ENCODE assay signal across 1 cellular context in the genomic region with DNA sequence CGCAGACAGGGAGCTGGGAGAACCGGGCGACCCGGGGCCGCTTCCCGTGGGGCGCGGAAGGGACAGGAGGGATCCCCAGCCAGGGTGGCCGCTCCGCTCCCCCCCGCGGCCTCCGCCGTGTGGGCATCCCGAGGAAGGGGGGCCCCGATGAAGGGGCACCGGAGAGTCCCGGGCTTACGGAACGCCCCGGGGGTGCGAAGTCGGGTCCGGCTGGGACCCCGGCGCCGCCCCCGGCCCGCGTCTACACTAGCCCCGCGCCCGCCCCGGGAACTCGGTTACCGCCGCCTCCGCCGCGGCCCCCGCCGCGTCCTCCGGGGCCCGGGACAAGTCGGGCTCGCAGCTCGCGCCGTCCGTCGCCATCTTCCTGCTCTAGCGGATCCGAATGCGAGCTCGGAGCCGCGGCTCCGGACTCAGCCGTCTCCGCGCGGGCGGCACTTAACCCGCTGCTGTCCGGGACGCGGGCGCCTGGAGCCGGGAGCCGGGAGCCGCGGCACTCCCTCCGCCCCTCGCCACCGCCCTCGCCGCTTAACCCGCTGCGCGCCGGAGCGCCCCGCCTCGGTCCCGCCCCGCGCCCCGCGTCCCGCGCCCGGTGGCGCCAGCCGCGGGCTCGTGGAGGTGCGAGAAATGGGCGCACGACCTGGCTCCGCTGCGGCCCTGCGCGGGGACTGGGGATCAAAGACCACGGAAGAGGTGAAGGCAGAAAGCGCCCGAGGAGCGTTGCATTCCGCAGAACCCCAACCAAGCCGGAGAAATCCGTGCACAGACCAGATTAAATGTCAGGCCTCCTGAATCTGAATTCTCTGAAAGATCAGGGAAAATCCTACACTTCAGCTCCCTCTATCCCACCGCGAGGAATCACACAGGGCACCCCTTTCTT.
TF ChIP-seq lines count a peak whose summit lies in the region.

A gene with protein sequence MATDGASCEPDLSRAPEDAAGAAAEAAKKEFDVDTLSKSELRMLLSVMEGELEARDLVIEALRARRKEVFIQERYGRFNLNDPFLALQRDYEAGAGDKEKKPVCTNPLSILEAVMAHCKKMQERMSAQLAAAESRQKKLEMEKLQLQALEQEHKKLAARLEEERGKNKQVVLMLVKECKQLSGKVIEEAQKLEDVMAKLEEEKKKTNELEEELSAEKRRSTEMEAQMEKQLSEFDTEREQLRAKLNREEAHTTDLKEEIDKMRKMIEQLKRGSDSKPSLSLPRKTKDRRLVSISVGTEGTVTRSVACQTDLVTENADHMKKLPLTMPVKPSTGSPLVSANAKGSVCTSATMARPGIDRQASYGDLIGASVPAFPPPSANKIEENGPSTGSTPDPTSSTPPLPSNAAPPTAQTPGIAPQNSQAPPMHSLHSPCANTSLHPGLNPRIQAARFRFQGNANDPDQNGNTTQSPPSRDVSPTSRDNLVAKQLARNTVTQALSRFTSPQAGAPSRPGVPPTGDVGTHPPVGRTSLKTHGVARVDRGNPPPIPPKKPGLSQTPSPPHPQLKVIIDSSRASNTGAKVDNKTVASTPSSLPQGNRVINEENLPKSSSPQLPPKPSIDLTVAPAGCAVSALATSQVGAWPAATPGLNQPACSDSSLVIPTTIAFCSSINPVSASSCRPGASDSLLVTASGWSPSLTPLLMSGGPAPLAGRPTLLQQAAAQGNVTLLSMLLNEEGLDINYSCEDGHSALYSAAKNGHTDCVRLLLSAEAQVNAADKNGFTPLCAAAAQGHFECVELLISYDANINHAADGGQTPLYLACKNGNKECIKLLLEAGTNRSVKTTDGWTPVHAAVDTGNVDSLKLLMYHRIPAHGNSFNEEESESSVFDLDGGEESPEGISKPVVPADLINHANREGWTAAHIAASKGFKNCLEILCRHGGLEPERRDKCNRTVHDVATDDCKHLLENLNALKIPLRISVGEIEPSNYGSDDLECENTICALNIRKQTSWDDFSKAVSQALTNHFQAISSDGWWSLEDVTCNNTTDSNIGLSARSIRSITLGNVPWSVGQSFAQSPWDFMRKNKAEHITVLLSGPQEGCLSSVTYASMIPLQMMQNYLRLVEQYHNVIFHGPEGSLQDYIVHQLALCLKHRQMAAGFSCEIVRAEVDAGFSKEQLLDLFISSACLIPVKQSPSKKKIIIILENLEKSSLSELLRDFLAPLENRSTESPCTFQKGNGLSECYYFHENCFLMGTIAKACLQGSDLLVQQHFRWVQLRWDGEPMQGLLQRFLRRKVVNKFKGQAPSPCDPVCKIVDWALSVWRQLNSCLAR (N-terminal part only) (minus strand): TSS at position 386 of the 877 bp plus-strand sequence. CDS start 26 bp downstream, at position 360.

TF ChIP-seq in HepG2, 621 proteins besides CTCF, POLR2A, EP300 and RAD21 (continues in another document):
- TF ChIP-seq ZNF326 (CRISPR knock-in tag; IDR thresholded peaks at IDR 0.05; ENCODE audit: borderline replicate concordance) (no peak), GLI4 (CRISPR knock-in tag; IDR thresholded peaks at IDR 0.05; ENCODE audit: borderline replicate concordance) (no peak), PHB2 (IDR thresholded peaks at IDR 0.05; ENCODE audit: partially characterized antibody) (no peak), CHCHD3 (CRISPR knock-in tag; IDR thresholded peaks at IDR 0.05) (no peak), BCL6 (CRISPR knock-in tag; IDR thresholded peaks at IDR 0.05) (peak; percentile 94), ZNF652 (CRISPR knock-in tag; IDR thresholded peaks at IDR 0.05; ENCODE audit: borderline replicate concordance, low read depth) (peak; percentile 76), ZNF333 (CRISPR knock-in tag; IDR thresholded peaks at IDR 0.05; ENCODE audit: borderline replicate concordance) (no peak), ZNF343 (CRISPR knock-in tag; IDR thresholded peaks at IDR 0.05) (no peak), ZNF44 (CRISPR knock-in tag; IDR thresholded peaks at IDR 0.05) (no peak), MIER2 (CRISPR knock-in tag; IDR thresholded peaks at IDR 0.05) (no peak), NR2F2 (IDR thresholded peaks at IDR 0.05; ENCODE audit: borderline replicate concordance, low read depth) (no peak), ATAD3A (CRISPR knock-in tag; IDR thresholded peaks at IDR 0.05) (no peak), ZNF564 (CRISPR knock-in tag; IDR thresholded peaks at IDR 0.05) (no peak), ZNF768 (CRISPR knock-in tag; IDR thresholded peaks at IDR 0.05) (no peak), RNF2 (conservative IDR thresholded peaks at IDR 0.05; ENCODE audit: low read depth) (peak; percentile 84), ELF3 (CRISPR knock-in tag; IDR thresholded peaks at IDR 0.05) (0 out of 2 replicates have a peak, but pooled peaks have one; percentile 12), MXD4 (CRISPR knock-in tag; IDR thresholded peaks at IDR 0.05) (no peak), EED (CRISPR knock-in tag; IDR thresholded peaks at IDR 0.05) (no peak), GABPB1 (CRISPR knock-in tag; IDR thresholded peaks at IDR 0.05) (peak; percentile 27; the same call in 1 of the 2 replicates), CEBPG (CRISPR knock-in tag; IDR thresholded peaks at IDR 0.05) (no peak), YY1 (IDR thresholded peaks at IDR 0.05; ENCODE audit: insufficient read depth, insufficient replicate concordance, low read depth, low read length) (peak; percentile 62), SP1 (IDR thresholded peaks at IDR 0.05) (no peak), SP1 (CRISPR knock-in tag; IDR thresholded peaks at IDR 0.05) (no peak)
- TF ChIP-seq, protein P1, sequence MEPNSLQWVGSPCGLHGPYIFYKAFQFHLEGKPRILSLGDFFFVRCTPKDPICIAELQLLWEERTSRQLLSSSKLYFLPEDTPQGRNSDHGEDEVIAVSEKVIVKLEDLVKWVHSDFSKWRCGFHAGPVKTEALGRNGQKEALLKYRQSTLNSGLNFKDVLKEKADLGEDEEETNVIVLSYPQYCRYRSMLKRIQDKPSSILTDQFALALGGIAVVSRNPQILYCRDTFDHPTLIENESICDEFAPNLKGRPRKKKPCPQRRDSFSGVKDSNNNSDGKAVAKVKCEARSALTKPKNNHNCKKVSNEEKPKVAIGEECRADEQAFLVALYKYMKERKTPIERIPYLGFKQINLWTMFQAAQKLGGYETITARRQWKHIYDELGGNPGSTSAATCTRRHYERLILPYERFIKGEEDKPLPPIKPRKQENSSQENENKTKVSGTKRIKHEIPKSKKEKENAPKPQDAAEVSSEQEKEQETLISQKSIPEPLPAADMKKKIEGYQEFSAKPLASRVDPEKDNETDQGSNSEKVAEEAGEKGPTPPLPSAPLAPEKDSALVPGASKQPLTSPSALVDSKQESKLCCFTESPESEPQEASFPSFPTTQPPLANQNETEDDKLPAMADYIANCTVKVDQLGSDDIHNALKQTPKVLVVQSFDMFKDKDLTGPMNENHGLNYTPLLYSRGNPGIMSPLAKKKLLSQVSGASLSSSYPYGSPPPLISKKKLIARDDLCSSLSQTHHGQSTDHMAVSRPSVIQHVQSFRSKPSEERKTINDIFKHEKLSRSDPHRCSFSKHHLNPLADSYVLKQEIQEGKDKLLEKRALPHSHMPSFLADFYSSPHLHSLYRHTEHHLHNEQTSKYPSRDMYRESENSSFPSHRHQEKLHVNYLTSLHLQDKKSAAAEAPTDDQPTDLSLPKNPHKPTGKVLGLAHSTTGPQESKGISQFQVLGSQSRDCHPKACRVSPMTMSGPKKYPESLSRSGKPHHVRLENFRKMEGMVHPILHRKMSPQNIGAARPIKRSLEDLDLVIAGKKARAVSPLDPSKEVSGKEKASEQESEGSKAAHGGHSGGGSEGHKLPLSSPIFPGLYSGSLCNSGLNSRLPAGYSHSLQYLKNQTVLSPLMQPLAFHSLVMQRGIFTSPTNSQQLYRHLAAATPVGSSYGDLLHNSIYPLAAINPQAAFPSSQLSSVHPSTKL (CRISPR knock-in tag; IDR thresholded peaks at IDR 0.05) = 0 out of 2 replicates have a peak, but pooled peaks have one; percentile 21
- TF ChIP-seq, protein P2, sequence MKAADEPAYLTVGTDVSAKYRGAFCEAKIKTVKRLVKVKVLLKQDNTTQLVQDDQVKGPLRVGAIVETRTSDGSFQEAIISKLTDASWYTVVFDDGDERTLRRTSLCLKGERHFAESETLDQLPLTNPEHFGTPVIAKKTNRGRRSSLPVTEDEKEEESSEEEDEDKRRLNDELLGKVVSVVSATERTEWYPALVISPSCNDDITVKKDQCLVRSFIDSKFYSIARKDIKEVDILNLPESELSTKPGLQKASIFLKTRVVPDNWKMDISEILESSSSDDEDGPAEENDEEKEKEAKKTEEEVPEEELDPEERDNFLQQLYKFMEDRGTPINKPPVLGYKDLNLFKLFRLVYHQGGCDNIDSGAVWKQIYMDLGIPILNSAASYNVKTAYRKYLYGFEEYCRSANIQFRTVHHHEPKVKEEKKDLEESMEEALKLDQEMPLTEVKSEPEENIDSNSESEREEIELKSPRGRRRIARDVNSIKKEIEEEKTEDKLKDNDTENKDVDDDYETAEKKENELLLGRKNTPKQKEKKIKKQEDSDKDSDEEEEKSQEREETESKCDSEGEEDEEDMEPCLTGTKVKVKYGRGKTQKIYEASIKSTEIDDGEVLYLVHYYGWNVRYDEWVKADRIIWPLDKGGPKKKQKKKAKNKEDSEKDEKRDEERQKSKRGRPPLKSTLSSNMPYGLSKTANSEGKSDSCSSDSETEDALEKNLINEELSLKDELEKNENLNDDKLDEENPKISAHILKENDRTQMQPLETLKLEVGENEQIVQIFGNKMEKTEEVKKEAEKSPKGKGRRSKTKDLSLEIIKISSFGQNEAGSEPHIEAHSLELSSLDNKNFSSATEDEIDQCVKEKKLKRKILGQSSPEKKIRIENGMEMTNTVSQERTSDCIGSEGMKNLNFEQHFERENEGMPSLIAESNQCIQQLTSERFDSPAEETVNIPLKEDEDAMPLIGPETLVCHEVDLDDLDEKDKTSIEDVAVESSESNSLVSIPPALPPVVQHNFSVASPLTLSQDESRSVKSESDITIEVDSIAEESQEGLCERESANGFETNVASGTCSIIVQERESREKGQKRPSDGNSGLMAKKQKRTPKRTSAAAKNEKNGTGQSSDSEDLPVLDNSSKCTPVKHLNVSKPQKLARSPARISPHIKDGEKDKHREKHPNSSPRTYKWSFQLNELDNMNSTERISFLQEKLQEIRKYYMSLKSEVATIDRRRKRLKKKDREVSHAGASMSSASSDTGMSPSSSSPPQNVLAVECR (CRISPR knock-in tag; IDR thresholded peaks at IDR 0.05; ENCODE audit: borderline replicate concordance) = no peak
- TF ChIP-seq, protein P3, sequence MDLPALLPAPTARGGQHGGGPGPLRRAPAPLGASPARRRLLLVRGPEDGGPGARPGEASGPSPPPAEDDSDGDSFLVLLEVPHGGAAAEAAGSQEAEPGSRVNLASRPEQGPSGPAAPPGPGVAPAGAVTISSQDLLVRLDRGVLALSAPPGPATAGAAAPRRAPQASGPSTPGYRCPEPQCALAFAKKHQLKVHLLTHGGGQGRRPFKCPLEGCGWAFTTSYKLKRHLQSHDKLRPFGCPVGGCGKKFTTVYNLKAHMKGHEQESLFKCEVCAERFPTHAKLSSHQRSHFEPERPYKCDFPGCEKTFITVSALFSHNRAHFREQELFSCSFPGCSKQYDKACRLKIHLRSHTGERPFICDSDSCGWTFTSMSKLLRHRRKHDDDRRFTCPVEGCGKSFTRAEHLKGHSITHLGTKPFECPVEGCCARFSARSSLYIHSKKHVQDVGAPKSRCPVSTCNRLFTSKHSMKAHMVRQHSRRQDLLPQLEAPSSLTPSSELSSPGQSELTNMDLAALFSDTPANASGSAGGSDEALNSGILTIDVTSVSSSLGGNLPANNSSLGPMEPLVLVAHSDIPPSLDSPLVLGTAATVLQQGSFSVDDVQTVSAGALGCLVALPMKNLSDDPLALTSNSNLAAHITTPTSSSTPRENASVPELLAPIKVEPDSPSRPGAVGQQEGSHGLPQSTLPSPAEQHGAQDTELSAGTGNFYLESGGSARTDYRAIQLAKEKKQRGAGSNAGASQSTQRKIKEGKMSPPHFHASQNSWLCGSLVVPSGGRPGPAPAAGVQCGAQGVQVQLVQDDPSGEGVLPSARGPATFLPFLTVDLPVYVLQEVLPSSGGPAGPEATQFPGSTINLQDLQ (CRISPR knock-in tag; IDR thresholded peaks at IDR 0.05) = no peak
- TF ChIP-seq, protein P4, sequence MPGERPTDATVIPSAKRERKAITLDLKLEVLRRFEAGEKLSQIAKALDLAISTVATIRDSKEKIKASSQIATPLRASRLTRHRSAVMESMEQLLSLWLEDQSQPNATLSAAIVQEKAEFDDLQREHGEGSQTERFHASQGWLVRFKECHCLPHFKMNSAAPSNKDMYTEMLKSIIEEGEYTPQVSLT (CRISPR knock-in tag; IDR thresholded peaks at IDR 0.05; ENCODE audit: borderline replicate concordance, low read depth) = no peak
- TF ChIP-seq, protein P5, sequence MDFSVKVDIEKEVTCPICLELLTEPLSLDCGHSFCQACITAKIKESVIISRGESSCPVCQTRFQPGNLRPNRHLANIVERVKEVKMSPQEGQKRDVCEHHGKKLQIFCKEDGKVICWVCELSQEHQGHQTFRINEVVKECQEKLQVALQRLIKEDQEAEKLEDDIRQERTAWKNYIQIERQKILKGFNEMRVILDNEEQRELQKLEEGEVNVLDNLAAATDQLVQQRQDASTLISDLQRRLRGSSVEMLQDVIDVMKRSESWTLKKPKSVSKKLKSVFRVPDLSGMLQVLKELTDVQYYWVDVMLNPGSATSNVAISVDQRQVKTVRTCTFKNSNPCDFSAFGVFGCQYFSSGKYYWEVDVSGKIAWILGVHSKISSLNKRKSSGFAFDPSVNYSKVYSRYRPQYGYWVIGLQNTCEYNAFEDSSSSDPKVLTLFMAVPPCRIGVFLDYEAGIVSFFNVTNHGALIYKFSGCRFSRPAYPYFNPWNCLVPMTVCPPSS (IDR thresholded peaks at IDR 0.05) = no peak
- TF ChIP-seq, protein P6, sequence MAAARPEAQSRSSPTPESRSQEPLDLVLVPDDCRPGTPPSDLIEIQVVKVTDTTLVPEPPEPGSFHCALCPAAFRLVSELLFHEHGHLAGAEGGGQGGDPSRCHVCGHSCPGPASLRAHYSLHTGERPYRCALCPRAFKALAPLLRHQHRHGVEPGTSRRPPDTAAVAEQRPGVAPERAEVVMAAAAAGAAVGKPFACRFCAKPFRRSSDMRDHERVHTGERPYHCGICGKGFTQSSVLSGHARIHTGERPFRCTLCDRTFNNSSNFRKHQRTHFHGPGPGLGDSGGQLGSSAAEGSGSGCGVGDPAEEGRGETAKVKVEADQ (CRISPR knock-in tag; IDR thresholded peaks at IDR 0.05; ENCODE audit: borderline replicate concordance) = no peak
- TF ChIP-seq, protein P7, sequence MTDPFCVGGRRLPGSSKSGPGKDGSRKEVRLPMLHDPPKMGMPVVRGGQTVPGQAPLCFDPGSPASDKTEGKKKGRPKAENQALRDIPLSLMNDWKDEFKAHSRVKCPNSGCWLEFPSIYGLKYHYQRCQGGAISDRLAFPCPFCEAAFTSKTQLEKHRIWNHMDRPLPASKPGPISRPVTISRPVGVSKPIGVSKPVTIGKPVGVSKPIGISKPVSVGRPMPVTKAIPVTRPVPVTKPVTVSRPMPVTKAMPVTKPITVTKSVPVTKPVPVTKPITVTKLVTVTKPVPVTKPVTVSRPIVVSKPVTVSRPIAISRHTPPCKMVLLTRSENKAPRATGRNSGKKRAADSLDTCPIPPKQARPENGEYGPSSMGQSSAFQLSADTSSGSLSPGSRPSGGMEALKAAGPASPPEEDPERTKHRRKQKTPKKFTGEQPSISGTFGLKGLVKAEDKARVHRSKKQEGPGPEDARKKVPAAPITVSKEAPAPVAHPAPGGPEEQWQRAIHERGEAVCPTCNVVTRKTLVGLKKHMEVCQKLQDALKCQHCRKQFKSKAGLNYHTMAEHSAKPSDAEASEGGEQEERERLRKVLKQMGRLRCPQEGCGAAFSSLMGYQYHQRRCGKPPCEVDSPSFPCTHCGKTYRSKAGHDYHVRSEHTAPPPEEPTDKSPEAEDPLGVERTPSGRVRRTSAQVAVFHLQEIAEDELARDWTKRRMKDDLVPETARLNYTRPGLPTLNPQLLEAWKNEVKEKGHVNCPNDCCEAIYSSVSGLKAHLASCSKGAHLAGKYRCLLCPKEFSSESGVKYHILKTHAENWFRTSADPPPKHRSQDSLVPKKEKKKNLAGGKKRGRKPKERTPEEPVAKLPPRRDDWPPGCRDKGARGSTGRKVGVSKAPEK (CRISPR knock-in tag; IDR thresholded peaks at IDR 0.05; ENCODE audit: borderline replicate concordance) = no peak
- TF ChIP-seq, protein P8, sequence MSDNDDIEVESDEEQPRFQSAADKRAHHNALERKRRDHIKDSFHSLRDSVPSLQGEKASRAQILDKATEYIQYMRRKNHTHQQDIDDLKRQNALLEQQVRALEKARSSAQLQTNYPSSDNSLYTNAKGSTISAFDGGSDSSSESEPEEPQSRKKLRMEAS (IDR thresholded peaks at IDR 0.05) = no peak
